8 cellular contexts compared by ENCODE assay signal in genomic region chr15:41828747-41829270, GRCh38. TPM values are rescaled to one million over a fixed set of nuclear protein-coding genes. Genes with fewer than 3 reads are reported as not detected.
DNase-seq lines count a peak whose midpoint lies in the region; ATAC-seq and TF ChIP-seq lines count a peak whose summit lies in the region.

No MANE protein-coding gene starts in this region.

- H3K9ac ChIP-seq in adipocyte (ENCODE audit: low read length), result peak overlapping the region; percentile 90

- H3K4me3 ChIP-seq in adipocyte (ENCODE audit: low read length) (peak overlapping the region; percentile 93), kidney epithelial cell (ENCODE audit: low read depth, low read length) (peak overlapping the region; percentile 65), thoracic aorta (peak overlapping the region; percentile 77)

- peak overlapping the region in 1 of 2 donors; percentile 65 for H3K27ac ChIP-seq in thoracic aorta

- H3K9me3 ChIP-seq in adipocyte (ENCODE audit: control insufficient read depth, low read length), result no peaks in the 10 kb centered on the region
- H3K9me3 ChIP-seq in thoracic aorta, result no peaks in the 10 kb centered on the region

- peak overlapping the region; percentile 86 for H3K4me3 Mint-ChIP-seq in activated CD4-positive, alpha-beta T cell treated with anti-CD3 and anti-CD28 coated beads, Interleukin-2, amount 10 ng/mL, durations not matched to agents 24 days and 14 days

- H3K4me1 ChIP-seq in adipocyte (ENCODE audit: control insufficient read depth, insufficient read depth, low read length) (peaks cover 11% of the 10 kb centered on the region), thoracic aorta (ENCODE audit: control insufficient read depth in 1 of 2, low read depth in 2 of 2) (peaks cover 4 to 25% of the 10 kb centered on the region in 2 donors)

- intact Hi-C loops in activated CD4-positive, alpha-beta T cell treated with anti-CD3 and anti-CD28 coated beads, Interleukin-2, amount 10 ng/mL, durations not matched to agents 24 days and 14 days (cut with micrococcal nuclease), result loop anchor here (1.0 to 5.0 kb wide), 4 partner anchors 55 to 337 kb away; partner anchors contain the start of genes ITPKA and MAPKBP1

- no peaks in the 10 kb centered on the region for H3K9me3 Mint-ChIP-seq in activated CD4-positive, alpha-beta T cell treated with anti-CD3 and anti-CD28 coated beads, Interleukin-2, amount 10 ng/mL, durations not matched to agents 24 days and 14 days

- H3K27ac Mint-ChIP-seq in activated CD4-positive, alpha-beta T cell treated with anti-CD3 and anti-CD28 coated beads, Interleukin-2, amount 10 ng/mL, durations not matched to agents 24 days and 14 days, result peak overlapping the region; percentile 52

- H3K36me3 ChIP-seq in adipocyte (ENCODE audit: control insufficient read depth, insufficient read depth, low read length, severe bottlenecking) (peaks cover 21% of the 10 kb centered on the region), kidney epithelial cell (ENCODE audit: control insufficient read depth, insufficient read depth, low read length) (no peaks in the 10 kb centered on the region), thoracic aorta (peaks cover 7% of the 10 kb centered on the region)

- H3K27me3 ChIP-seq in adipocyte (replicated peaks; ENCODE audit: control insufficient read depth, insufficient read depth, low read length) (no peaks in the 10 kb centered on the region), kidney epithelial cell (ENCODE audit: control insufficient read depth, insufficient read depth, low read length) (no peaks in the 10 kb centered on the region), thoracic aorta (replicated peaks; ENCODE audit: insufficient read depth) (no peaks in the 10 kb centered on the region)

- no peak for ATAC-seq in thoracic aorta (ENCODE audit: insufficient number of reproducible peaks, low FRiP score, low read depth)

- peaks cover 38% of the 10 kb centered on the region for H3K4me1 Mint-ChIP-seq in activated CD4-positive, alpha-beta T cell treated with anti-CD3 and anti-CD28 coated beads, Interleukin-2, amount 10 ng/mL, durations not matched to agents 24 days and 14 days

- no peak for TF ChIP-seq CTCF in kidney epithelial cell (IDR thresholded peaks at IDR 0.05; ENCODE audit: insufficient read depth, low read length, poor library complexity, severe bottlenecking)
- no peak for TF ChIP-seq CTCF in thoracic aorta (IDR thresholded peaks at IDR 0.05)

- H3K36me3 Mint-ChIP-seq in activated CD4-positive, alpha-beta T cell treated with anti-CD3 and anti-CD28 coated beads, Interleukin-2, amount 10 ng/mL, durations not matched to agents 24 days and 14 days (ENCODE audit: low read depth), result peaks cover 22% of the 10 kb centered on the region

- DNase-seq in activated CD4-positive, alpha-beta T cell treated with anti-CD3 and anti-CD28 coated beads, Interleukin-2, amount 10 ng/mL, durations not matched to agents 24 days and 14 days, result no peak
- no peak for DNase-seq in activated CD4-positive, alpha-beta T cell treated with anti-CD3 and anti-CD28 coated beads for 48 hours
- DNase-seq in adipocyte (ENCODE audit: low read depth) (peak; percentile 49), kidney epithelial cell (ENCODE audit: low read depth) (no peak), thoracic aorta (ENCODE audit: low spot score) (no peak), DMS53 treated with DMSO at 0.1 percent for 48 hours (lab: John Stamatoyannopoulos, UW; ENCODE audit: unreplicated experiment) (no peak), DMS153 (lab: John Stamatoyannopoulos, UW) (no peak), NCI-H1930 (lab: John Stamatoyannopoulos, UW) (no peak)

- H3K27me3 Mint-ChIP-seq in activated CD4-positive, alpha-beta T cell treated with anti-CD3 and anti-CD28 coated beads, Interleukin-2, amount 10 ng/mL, durations not matched to agents 24 days and 14 days, result peaks cover 2% of the 10 kb centered on the region

RNA-seq across cellular contexts. Expression of gene JMJD7, which starts 0.9 kb away (rescaled TPM):
- 18.3 and 20.1 TPM in 2 replicates for total RNA-seq in activated CD4-positive, alpha-beta T cell treated with anti-CD3 and anti-CD28 coated beads, Interleukin-2, amount 10 ng/mL, durations not matched to agents 24 days and 14 days
- total RNA-seq in kidney epithelial cell (14.0 and 16.0 TPM in 2 replicates), thoracic aorta (10 to 100 TPM in 1 of 2 donors, 1 to 10 TPM in 1; 1.1 to 11.3 TPM)

RNA-seq across cellular contexts. Expression of gene PLA2G4B, which starts 9.8 kb away (rescaled TPM):
- total RNA-seq in activated CD4-positive, alpha-beta T cell treated with anti-CD3 and anti-CD28 coated beads, Interleukin-2, amount 10 ng/mL, durations not matched to agents 24 days and 14 days, result 8.5 and 8.8 TPM in 2 replicates
- total RNA-seq in kidney epithelial cell (2.3 and 3.4 TPM in 2 replicates), thoracic aorta (1 to 10 TPM; 1.9 to 4.0 TPM)

RNA-seq across cellular contexts. Expression of gene MAPKBP1, which starts 54.5 kb away (rescaled TPM):
- 24.8 and 27.1 TPM in 2 replicates for total RNA-seq in activated CD4-positive, alpha-beta T cell treated with anti-CD3 and anti-CD28 coated beads, Interleukin-2, amount 10 ng/mL, durations not matched to agents 24 days and 14 days
- total RNA-seq in kidney epithelial cell (11.9 and 16.5 TPM in 2 replicates), thoracic aorta (10 to 100 TPM; 35.8 to 37.0 TPM)
